Comparison of ENCODE assay signal across 16 cellular contexts in genomic region chr21:39317134-39318090, GRCh38. TPM values are rescaled to one million over a fixed set of nuclear protein-coding genes. Genes with fewer than 3 reads are reported as not detected.
DNase-seq lines count a peak whose midpoint lies in the region; ATAC-seq and TF ChIP-seq lines count a peak whose summit lies in the region.
"Had no signal": no experiment of that assay in that cellular context is flagged by ENCODE, and none has a peak within 500 bp of the region (broad histone marks: within the 10 kb centered on the region; RNA-seq: fewer than 3 reads in every experiment).

No MANE protein-coding gene starts in this region.

- 59% methylated on average over 11 of the region's 11 CpGs for WGBS in liver

- CTCF ChIA-PET in CD4-positive, alpha-beta T cell (lab: Charles Lee): interaction anchor here (1.3 kb wide), 1 partner anchor 124 kb away, joined by 4 read pairs; no protein-coding TSS in a partner anchor
- CTCF ChIA-PET in T-cell (lab: Charles Lee): interaction anchor here in 1 of 2 donors (1.2 kb wide), 1 partner anchor 30 kb away, joined by 3 read pairs; no protein-coding TSS in a partner anchor

- H3K27me3 ChIP-seq in CD4-positive, alpha-beta T cell (ENCODE audit: control insufficient read depth, insufficient read depth, low read length): no peaks in the 10 kb centered on the region
- H3K27me3 ChIP-seq in liver (ENCODE audit: control insufficient read depth in 4 of 4, insufficient read depth in 4 of 4, low read length in 3 of 4): no peaks in the 10 kb centered on the region
- H3K27me3 ChIP-seq: ascending aorta, SJSA1 had no signal

- no peaks in the 10 kb centered on the region for H3K9me3 ChIP-seq in CD4-positive, alpha-beta T cell (ENCODE audit: control insufficient read depth, low read length)
- H3K9me3 ChIP-seq in liver (ENCODE audit: control insufficient read depth in 4 of 4, low read length in 3 of 4): no peaks in the 10 kb centered on the region
- H3K9me3 ChIP-seq: ascending aorta, SJSA1 had no signal

- peak overlapping the region; percentile 4 for H3K4me3 Mint-ChIP-seq in CD4-positive, alpha-beta T cell
- no peak overlapping the region for H3K4me3 Mint-ChIP-seq in T-cell
- no peak overlapping the region for H3K4me3 Mint-ChIP-seq in HFFc6
- H3K4me3 Mint-ChIP-seq: stimulated activated effector memory CD8-positive, alpha-beta T cell treated with anti-CD3 and anti-CD28 coated beads, Interleukin-12 subunit alpha, Interleukin-12 subunit beta, amount 100 ng/mL, for 72 hours had no signal

- no peak overlapping the region for H3K27ac Mint-ChIP-seq in CD4-positive, alpha-beta T cell
- H3K27ac Mint-ChIP-seq in T-cell (peak overlapping the region; percentile 53 to 68), HFFc6 (no peak overlapping the region)
- H3K27ac Mint-ChIP-seq: stimulated activated effector memory CD8-positive, alpha-beta T cell treated with anti-CD3 and anti-CD28 coated beads, Interleukin-12 subunit alpha, Interleukin-12 subunit beta, amount 100 ng/mL, for 72 hours had no signal

- H3K36me3 ChIP-seq in liver (ENCODE audit: control insufficient read depth in 4 of 4, insufficient read depth in 3 of 4, low read depth in 1 of 4, low read length in 3 of 4): no peaks in the 10 kb centered on the region
- H3K36me3 ChIP-seq: ascending aorta, SJSA1 had no signal

- H3K4me1 ChIP-seq in liver (ENCODE audit: control insufficient read depth in 4 of 4, insufficient read depth in 4 of 4, low read length in 3 of 4): peaks cover 0 to 16% (median 6%) of the 10 kb centered on the region in 4 donors

- ATAC-seq in CD4-positive, alpha-beta T cell (ENCODE audit: poor library complexity): no peak
- ATAC-seq in T-cell (replicated peaks in 1 of 4) (no peak), HG03045 (IDR thresholded peaks at IDR 0.05; ENCODE audit: unreplicated experiment) (no peak)
- ATAC-seq: stimulated activated effector memory CD8-positive, alpha-beta T cell treated with anti-CD3 and anti-CD28 coated beads, Interleukin-12 subunit alpha, Interleukin-12 subunit beta, amount 100 ng/mL, for 72 hours had no signal

- no peak overlapping the region for H3K9ac ChIP-seq in liver (ENCODE audit: low read depth in 1 of 2, low read length in 2 of 2)

- H3K27ac ChIP-seq in CD4-positive, alpha-beta T cell (ENCODE audit: low read depth, low read length): no peak overlapping the region
- H3K27ac ChIP-seq in liver (ENCODE audit: low read depth in 1 of 2, low read length in 2 of 2): peak overlapping the region in 1 of 2 donors; percentile 46
- H3K27ac ChIP-seq: ascending aorta, SJSA1 had no signal

- H3K4me3 ChIP-seq in liver (ENCODE audit: low read depth in 1 of 3, low read length in 3 of 3): no peak overlapping the region
- H3K4me3 ChIP-seq: ascending aorta, SJSA1 had no signal

- TF ChIP-seq RAD21 in liver (IDR thresholded peaks at IDR 0.05): no peak

- POLR2A ChIA-PET in CD4-positive, alpha-beta T cell (lab: Charles Lee): interaction anchor here (2.8 kb wide), 1 partner anchor 31 kb away, joined by 14 read pairs; the partner anchor contains the start of gene HMGN1
- POLR2A ChIA-PET in T-cell (lab: Charles Lee): interaction anchor here (0.5 to 0.6 kb wide), 2 partner anchors 77 kb away, joined by 3 to 4 read pairs; no protein-coding TSS in a partner anchor

- intact Hi-C loops in CD4-positive, alpha-beta T cell (cut with DNase I, micrococcal nuclease): loop anchor here (10.0 kb wide), 2 partner anchors 127 to 1953 kb away; partner anchors contain the start of genes DYRK1A (in 1 of the 2) and LCA5L (in 1 of the 2)

- H3K4me1 Mint-ChIP-seq in CD4-positive, alpha-beta T cell (ENCODE audit: low read depth): peaks cover 20% of the 10 kb centered on the region
- H3K4me1 Mint-ChIP-seq in T-cell: peaks cover 16 to 31% (median 21%) of the 10 kb centered on the region in 3 donors
- peaks cover 54% of the 10 kb centered on the region for H3K4me1 Mint-ChIP-seq in HFFc6 (ENCODE audit: low read depth)

- DNase-seq in CD4-positive, alpha-beta T cell: no peak
- peak; percentile 68 for DNase-seq in NAMALWA (ENCODE audit: low spot score)
- no peak for DNase-seq in T-cell
- no peak for DNase-seq in NCI-H446 treated with DMSO at 0.1 percent for 48 hours (lab: John Stamatoyannopoulos, UW)
- DNase-seq in cerebellar cortex (ENCODE audit: low spot score): no peak
- DNase-seq in HFFc6: no peak
- DNase-seq: activated T-cell treated with anti-CD3 and anti-CD28 coated beads, Interleukin-2, amount 50 U/mL, for 1 hour; effector CD4-positive, alpha-beta T cell; GF-D8; HCEC 1CT; NCI-H1092 had no signal

- H3K9me3 Mint-ChIP-seq in CD4-positive, alpha-beta T cell: no peaks in the 10 kb centered on the region
- H3K9me3 Mint-ChIP-seq in T-cell (no peaks in the 10 kb centered on the region), HFFc6 (no peaks in the 10 kb centered on the region)
- H3K9me3 Mint-ChIP-seq: stimulated activated effector memory CD8-positive, alpha-beta T cell treated with anti-CD3 and anti-CD28 coated beads, Interleukin-12 subunit alpha, Interleukin-12 subunit beta, amount 100 ng/mL, for 72 hours had no signal

- H3K27me3 Mint-ChIP-seq in CD4-positive, alpha-beta T cell: no peaks in the 10 kb centered on the region
- H3K27me3 Mint-ChIP-seq in T-cell: no peaks in the 10 kb centered on the region
- peaks cover 5% of the 10 kb centered on the region for H3K27me3 Mint-ChIP-seq in HFFc6 (ENCODE audit: insufficient read depth)

- TF ChIP-seq CTCF in CD4-positive, alpha-beta T cell (IDR thresholded peaks at IDR 0.05): no peak
- TF ChIP-seq CTCF in liver (IDR thresholded peaks at IDR 0.05; ENCODE audit: low read depth, low read length, missing input control): no peak
- no peak for TF ChIP-seq CTCF in HFFc6 (IDR thresholded peaks at IDR 0.05)

- H3K36me3 Mint-ChIP-seq in CD4-positive, alpha-beta T cell (ENCODE audit: low read depth): peaks cover 12% of the 10 kb centered on the region
- H3K36me3 Mint-ChIP-seq in T-cell (no peaks in the 10 kb centered on the region), HFFc6 (ENCODE audit: low read depth) (no peaks in the 10 kb centered on the region)

TF ChIP-seq in liver, 16 proteins besides CTCF, POLR2A, EP300 and RAD21:
- no peak for TF ChIP-seq FOXA2 (IDR thresholded peaks at IDR 0.05)
- peak; percentile 62 to 64 for TF ChIP-seq HNF4A (conservative IDR thresholded peaks at IDR 0.05)
- no peak for TF ChIP-seq RXRA (IDR thresholded peaks at IDR 0.05)
- peak; percentile 25 for TF ChIP-seq SP1 (IDR thresholded peaks at IDR 0.05)
- no peak for TF ChIP-seq NR2F2 (IDR thresholded peaks at IDR 0.05)
- peak; percentile 24 for TF ChIP-seq HNF4G (IDR thresholded peaks at IDR 0.05)

RNA-seq across cellular contexts. Expression of gene BRWD1, which starts 4.0 kb away (rescaled TPM):
- total RNA-seq in CD4-positive, alpha-beta T cell: 10 to 100 TPM; 84.7 to 92.2 TPM
- 10 to 100 TPM; 70.2 to 86.3 (median 75.2) TPM for total RNA-seq in T-cell
- total RNA-seq in liver: 10 to 100 TPM; 25.9 to 56.6 TPM
- 10 to 100 TPM in 1 of 2 donors, 1 to 10 TPM in 1; 5.2 to 15.9 TPM for polyA plus RNA-seq in liver
- 10 to 100 TPM; 15.0 to 17.7 (median 15.9) TPM for total RNA-seq in HFFc6 (2021; fragmentation: NEBNext Ultra II Directional; extraction: Animal tissue kit (Norgen Biotek cat#: 25700))

RNA-seq across cellular contexts. Expression of gene HMGN1, which starts 31.5 kb away (rescaled TPM):
- total RNA-seq in CD4-positive, alpha-beta T cell: 100 to 1,000 TPM; 256 to 262 TPM
- 100 to 1,000 TPM; 206 to 254 (median 239) TPM for total RNA-seq in T-cell
- 10 to 100 TPM; 34.6 to 92.3 TPM for total RNA-seq in liver
- polyA plus RNA-seq in liver: 10 to 100 TPM; 41.2 to 68.8 TPM
- total RNA-seq in HFFc6 (2021; fragmentation: NEBNext Ultra II Directional; extraction: Animal tissue kit (Norgen Biotek cat#: 25700)): 100 to 1,000 TPM; 177 to 229 (median 202) TPM

Comparison
In these comparisons a context has a peak if more than half of its experiments do, and no peak if none do; other contexts are left out.
1. H3K27ac Mint-ChIP-seq: peak in T-cell (2 of 2); none in CD4-positive, alpha-beta T cell (single experiment) and HFFc6 (single experiment).